1 cellular context compared by ENCODE assay signal in the genomic region with DNA sequence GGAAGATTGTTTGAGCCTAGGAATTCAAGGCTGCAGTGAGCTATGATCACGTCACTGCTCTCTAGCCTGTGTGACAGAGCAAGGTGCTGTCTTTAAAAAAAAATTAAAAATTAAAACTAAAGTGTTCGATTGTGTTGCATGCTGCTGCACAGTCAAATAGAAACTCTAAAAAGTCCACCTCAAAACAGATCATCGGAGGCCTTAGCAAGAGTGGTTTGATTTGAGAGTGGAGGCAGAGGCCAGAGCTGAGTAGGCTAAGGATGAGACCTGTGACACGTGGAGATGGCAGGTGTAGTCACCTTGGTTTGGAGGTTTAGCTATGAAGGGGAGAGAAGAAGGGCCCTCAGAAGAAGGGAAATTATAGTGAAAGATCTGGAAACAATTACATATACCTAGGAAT.
TF ChIP-seq lines count a peak whose summit lies in the region.

No MANE protein-coding gene starts in this region.

TF ChIP-seq in GM12878, 131 proteins besides CTCF, POLR2A, EP300 and RAD21 (continued from another document):
- TF ChIP-seq, protein P1, sequence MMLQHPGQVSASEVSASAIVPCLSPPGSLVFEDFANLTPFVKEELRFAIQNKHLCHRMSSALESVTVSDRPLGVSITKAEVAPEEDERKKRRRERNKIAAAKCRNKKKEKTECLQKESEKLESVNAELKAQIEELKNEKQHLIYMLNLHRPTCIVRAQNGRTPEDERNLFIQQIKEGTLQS (IDR thresholded peaks at IDR 0.05; ENCODE audit: borderline replicate concordance, extremely low read depth, low read depth, low read length): no peak
- TF ChIP-seq EZH2 (IDR thresholded peaks at IDR 0.05; ENCODE audit: borderline replicate concordance, control insufficient read depth, low read depth, low read length): no peak
- 0 out of 2 replicates have a peak, but pooled peaks have one; percentile 9 for TF ChIP-seq CREM (IDR thresholded peaks at IDR 0.05; ENCODE audit: low read depth)
- peak; percentile 49; the same call in 1 of the 2 replicates for TF ChIP-seq RUNX3 (IDR thresholded peaks at IDR 0.05; ENCODE audit: low read length)
- no peak for TF ChIP-seq CHD2 (IDR thresholded peaks at IDR 0.05; ENCODE audit: borderline replicate concordance, low read depth, low read length)
- peak; percentile 68 for TF ChIP-seq JUNB (IDR thresholded peaks at IDR 0.05)
